8 cellular contexts compared by ENCODE assay signal in the genomic region with DNA sequence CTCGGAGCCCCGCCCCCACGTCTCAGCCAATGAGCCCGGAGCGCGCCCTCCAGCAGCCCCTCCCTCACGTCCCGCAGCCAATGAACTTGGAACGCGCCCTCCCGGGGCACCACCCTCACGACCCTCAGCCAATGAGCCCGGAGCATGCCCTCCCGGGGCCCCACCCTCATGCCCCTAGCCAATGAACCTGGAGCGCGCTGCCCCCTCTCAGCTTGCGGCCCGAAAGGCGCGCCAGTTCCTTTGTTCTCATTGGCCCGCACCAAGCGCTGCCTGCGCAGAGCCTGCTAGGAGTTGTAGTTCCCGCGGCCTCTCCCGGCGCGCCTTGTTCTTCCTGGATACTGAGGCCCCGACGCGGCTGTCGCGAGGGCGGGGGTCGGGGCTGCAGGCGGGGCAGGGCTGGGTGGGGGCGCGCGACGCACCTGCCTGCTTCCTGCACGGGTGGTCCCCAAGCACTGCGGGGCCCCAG. TPM values are rescaled to one million over a fixed set of nuclear protein-coding genes. Genes with fewer than 3 reads are reported as not detected.
A peak's percentile ranks its signal among the peaks of the same experiment; 100 is the strongest.
DNase-seq lines count a peak whose midpoint lies in the region; ATAC-seq and TF ChIP-seq lines count a peak whose summit lies in the region.

A gene (plus strand): TSS at position 325 of the 466 bp plus-strand sequence. CDS start 339 bp downstream, outside the sequence.

- H3K27me3 Mint-ChIP-seq in T-cell (no peaks in the 10 kb centered on the region), osteocyte (ENCODE audit: unreplicated experiment) (no peaks in the 10 kb centered on the region)
- H3K27me3 Mint-ChIP-seq in activated naive CD8-positive, alpha-beta T cell treated with anti-CD3 and anti-CD28 coated beads, Interleukin-2, amount 50 U/mL, for 24 hours: no peaks in the 10 kb centered on the region

- TF ChIP-seq CTCF in GM12865 (IDR thresholded peaks at IDR 0.05; ENCODE audit: insufficient read depth, low read depth, low read length, missing control alignments): no peak
- no peak for TF ChIP-seq CTCF in osteocyte (IDR thresholded peaks at IDR 0.05)

- intact Hi-C loops in Right ventricle myocardium inferior (cut with DNase I): no loop called here

- peak within 1 kb of the TSS; percentile 72 to 81 (median 80) for H3K4me3 Mint-ChIP-seq in T-cell
- H3K4me3 Mint-ChIP-seq in activated naive CD8-positive, alpha-beta T cell treated with anti-CD3 and anti-CD28 coated beads, Interleukin-2, amount 50 U/mL, for 24 hours: peak within 1 kb of the TSS; percentile 88
- peak within 1 kb of the TSS; percentile 77 for H3K4me3 Mint-ChIP-seq in osteocyte (ENCODE audit: unreplicated experiment)

- H3K4me1 Mint-ChIP-seq in T-cell (peaks cover 14 to 31% (median 19%) of the 10 kb centered on the region in 3 donors), osteocyte (ENCODE audit: unreplicated experiment) (peaks cover 22% of the 10 kb centered on the region)
- H3K4me1 Mint-ChIP-seq in activated naive CD8-positive, alpha-beta T cell treated with anti-CD3 and anti-CD28 coated beads, Interleukin-2, amount 50 U/mL, for 24 hours: peaks cover 13% of the 10 kb centered on the region

- ATAC-seq in HG02870 (IDR thresholded peaks at IDR 0.05; ENCODE audit: unreplicated experiment) (peak; percentile 91), T-cell (replicated peaks in 1 of 4) (peak; percentile 92 to 94 (median 93)), Right ventricle myocardium inferior (peak; percentile 95)
- peak; percentile 94 for ATAC-seq in activated naive CD8-positive, alpha-beta T cell treated with anti-CD3 and anti-CD28 coated beads, Interleukin-2, amount 50 U/mL, for 24 hours

- H3K4me3 ChIP-seq in GM12865 (ENCODE audit: low read depth, low read length) (peak within 1 kb of the TSS; percentile 62), thymus (ENCODE audit: low read length) (peak within 1 kb of the TSS; percentile 75)

- H3K4me1 ChIP-seq in thymus (ENCODE audit: control insufficient read depth, insufficient read depth, low read length): peaks cover 14% of the 10 kb centered on the region

- H3K27ac ChIP-seq in thymus (ENCODE audit: low read depth): no peak within 1 kb of the TSS

- no peaks in the 10 kb centered on the region for H3K9me3 ChIP-seq in thymus (ENCODE audit: control insufficient read depth)

- H3K27ac Mint-ChIP-seq in T-cell (peak within 1 kb of the TSS in 1 of 2 donors; percentile 48), osteocyte (ENCODE audit: unreplicated experiment) (peak within 1 kb of the TSS; percentile 59)
- peak within 1 kb of the TSS; percentile 78 for H3K27ac Mint-ChIP-seq in activated naive CD8-positive, alpha-beta T cell treated with anti-CD3 and anti-CD28 coated beads, Interleukin-2, amount 50 U/mL, for 24 hours

- peaks cover 22% of the 10 kb centered on the region for H3K36me3 ChIP-seq in thymus (ENCODE audit: control insufficient read depth, insufficient read depth)

- H3K9me3 Mint-ChIP-seq in T-cell (no peaks in the 10 kb centered on the region), osteocyte (ENCODE audit: unreplicated experiment) (no peaks in the 10 kb centered on the region)
- H3K9me3 Mint-ChIP-seq in activated naive CD8-positive, alpha-beta T cell treated with anti-CD3 and anti-CD28 coated beads, Interleukin-2, amount 50 U/mL, for 24 hours: no peaks in the 10 kb centered on the region

- H3K36me3 Mint-ChIP-seq in T-cell (no peaks in the 10 kb centered on the region), osteocyte (ENCODE audit: unreplicated experiment) (peaks cover 3% of the 10 kb centered on the region)
- peaks cover 4% of the 10 kb centered on the region for H3K36me3 Mint-ChIP-seq in activated naive CD8-positive, alpha-beta T cell treated with anti-CD3 and anti-CD28 coated beads, Interleukin-2, amount 50 U/mL, for 24 hours (ENCODE audit: low read depth)

- DNase-seq in GM12865 (ENCODE audit: low read depth): peak; percentile 100
- DNase-seq in NCI-H146 (lab: John Stamatoyannopoulos, UW): peak; percentile 100
- DNase-seq in T-cell: peak; percentile 98 to 100 (median 100)
- peak; percentile 100 for DNase-seq in activated naive CD8-positive, alpha-beta T cell treated with anti-CD3 and anti-CD28 coated beads, Interleukin-2, amount 50 U/mL, for 24 hours
- peak; percentile 100 for DNase-seq in Right ventricle myocardium inferior (ENCODE audit: missing footprints)
- DNase-seq in osteocyte (ENCODE audit: extremely low spot score, unreplicated experiment): peak; percentile 100

- WGBS in thymus: under 1% methylated on average over 42 of the region's 42 CpGs

- POLR2A ChIA-PET in T-cell (lab: Charles Lee): interaction anchor here (0.5 to 0.7 kb wide), 4 partner anchors 15 to 340 kb away, joined by 3 to 6 read pairs (median 4); no protein-coding TSS in a partner anchor

- CTCF ChIA-PET in T-cell (lab: Charles Lee): interaction anchor here in 1 of 2 donors (0.7 to 4.3 kb wide), 4 partner anchors 15 to 126 kb away, joined by 4 to 26 read pairs (median 13); a partner anchor contains a TSS

- H3K27me3 ChIP-seq in thymus (ENCODE audit: control insufficient read depth, insufficient read depth): no peaks in the 10 kb centered on the region

RNA-seq across cellular contexts. Expression of the gene that starts here (rescaled TPM):
- total RNA-seq in T-cell (10 to 100 TPM; 13.3 to 28.5 (median 22.3) TPM), Right ventricle myocardium inferior (5.3 TPM), osteocyte (9.4 and 9.8 TPM in 2 replicates)
- polyA plus RNA-seq in thymus: 20.7 TPM
